8 cellular contexts compared by ENCODE assay signal in the genomic region with DNA sequence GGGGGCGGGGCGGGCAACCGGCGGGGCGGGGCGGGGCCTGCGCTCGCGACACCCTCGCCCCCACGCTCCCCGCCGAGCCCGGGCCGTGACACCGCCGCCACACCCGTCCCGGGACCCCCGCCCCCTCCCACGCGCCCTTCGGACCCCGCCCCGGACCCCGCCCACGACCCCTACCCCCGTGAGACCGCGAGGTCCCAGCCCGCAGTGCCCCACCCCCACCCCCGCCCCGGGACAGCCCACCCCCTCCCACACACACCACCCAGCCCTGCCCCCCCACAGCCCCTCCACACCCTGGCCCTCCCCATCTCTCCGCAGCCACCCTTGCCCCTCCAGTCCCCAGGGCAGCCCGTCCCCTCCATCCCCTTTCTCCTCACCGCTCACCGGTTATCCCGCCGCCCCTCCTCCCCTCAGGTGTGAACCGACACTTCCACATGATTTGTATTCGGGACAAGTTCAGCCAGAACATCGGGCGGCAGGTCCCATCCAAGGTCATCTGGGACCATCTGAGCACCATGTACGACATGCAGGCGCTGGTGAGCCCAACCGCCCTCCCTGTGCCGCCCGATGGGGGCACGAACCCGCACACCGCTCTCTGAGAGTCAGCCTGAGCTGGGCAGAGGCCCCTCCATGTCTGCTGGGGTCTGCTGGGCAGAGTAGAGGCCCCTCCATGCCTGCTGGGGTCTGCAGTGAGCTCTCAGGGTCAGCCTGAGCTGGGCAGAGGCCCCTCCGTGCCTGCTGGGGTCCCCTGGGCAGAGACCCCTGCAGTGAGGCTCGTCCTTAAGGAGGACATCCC. TPM values are rescaled to one million over a fixed set of nuclear protein-coding genes. Genes with fewer than 3 reads are reported as not detected.
DNase-seq lines count a peak whose midpoint lies in the region; ATAC-seq and TF ChIP-seq lines count a peak whose summit lies in the region.

No MANE protein-coding gene starts in this region.

- peaks cover 1% of the 10 kb centered on the region for H3K36me3 Mint-ChIP-seq in activated naive CD4-positive, alpha-beta T cell treated with anti-CD3 and anti-CD28 coated beads, Interleukin-2, amount 50 U/mL, for 24 hours

- ATAC-seq in esophagus mucosa, result no peak
- ATAC-seq in GM18873 (IDR thresholded peaks at IDR 0.05; ENCODE audit: low FRiP score, unreplicated experiment), result no peak

- H3K9me3 ChIP-seq in mesodermal cell (ENCODE audit: control insufficient read depth, low read length) (no peaks in the 10 kb centered on the region), uterus (no peaks in the 10 kb centered on the region)

- no peaks in the 10 kb centered on the region for H3K27me3 ChIP-seq in uterus

- 43 to 55% methylated on average over 18 to 28 of the region's 53 CpGs for WGBS in mesodermal cell (ENCODE audit: insufficient coverage in 2 of 2), 2 experiments

- H3K4me3 Mint-ChIP-seq in activated naive CD4-positive, alpha-beta T cell treated with anti-CD3 and anti-CD28 coated beads, Interleukin-2, amount 50 U/mL, for 24 hours, result peak overlapping the region; percentile 78

- no peak for TF ChIP-seq POLR2A in uterus (IDR thresholded peaks at IDR 0.05)

- H3K27ac Mint-ChIP-seq in activated naive CD4-positive, alpha-beta T cell treated with anti-CD3 and anti-CD28 coated beads, Interleukin-2, amount 50 U/mL, for 24 hours, result peak overlapping the region; percentile 84

- intact Hi-C loops in uterus (cut with DNase I; ENCODE audit: low total_unique reads), result no loop called here

- TF ChIP-seq CTCF in uterus (IDR thresholded peaks at IDR 0.05), result no peak

- H3K27ac ChIP-seq in caudate nucleus (ENCODE audit: low read depth, low read length) (peak overlapping the region; percentile 70), mesodermal cell (ENCODE audit: low read depth, low read length, severe bottlenecking) (no peak overlapping the region), uterus (peak overlapping the region; percentile 96 to 97)

- DNase-seq in activated naive CD4-positive, alpha-beta T cell (lab: John Stamatoyannopoulos, UW), result no peak
- DNase-seq in caudate nucleus (lab: John Stamatoyannopoulos, UW), result peak in 1 of 61 donors; percentile 76
- no peak for DNase-seq in uterus
- no peak for DNase-seq in NCI-H2081 treated with DMSO at 0.1 percent for 48 hours (lab: John Stamatoyannopoulos, UW)

- H3K9me3 Mint-ChIP-seq in activated naive CD4-positive, alpha-beta T cell treated with anti-CD3 and anti-CD28 coated beads, Interleukin-2, amount 50 U/mL, for 24 hours, result no peaks in the 10 kb centered on the region

- H3K36me3 ChIP-seq in mesodermal cell (ENCODE audit: control insufficient read depth, insufficient read depth, low read length) (peaks cover 42% of the 10 kb centered on the region), uterus (no peaks in the 10 kb centered on the region)

- H3K4me3 ChIP-seq in mesodermal cell (ENCODE audit: extremely low read depth, insufficient read depth, low read length, poor library complexity, severe bottlenecking) (peak overlapping the region; percentile 42), uterus (peak overlapping the region; percentile 54 to 76)

- no peaks in the 10 kb centered on the region for H3K27me3 Mint-ChIP-seq in activated naive CD4-positive, alpha-beta T cell treated with anti-CD3 and anti-CD28 coated beads, Interleukin-2, amount 50 U/mL, for 24 hours

- peaks cover 21% of the 10 kb centered on the region for H3K4me1 ChIP-seq in mesodermal cell (ENCODE audit: control insufficient read depth, insufficient read depth, low read length, poor library complexity, severe bottlenecking)
- peaks cover 0 to 10% of the 10 kb centered on the region in 2 donors for H3K4me1 ChIP-seq in uterus

- H3K4me1 Mint-ChIP-seq in activated naive CD4-positive, alpha-beta T cell treated with anti-CD3 and anti-CD28 coated beads, Interleukin-2, amount 50 U/mL, for 24 hours, result peaks cover 34% of the 10 kb centered on the region

RNA-seq across cellular contexts. Expression of a gene that starts 0.6 kb away (rescaled TPM):
- polyA plus RNA-seq in mesodermal cell (2013, experiment 1 of 2), result 21.0 TPM
- 20.1 TPM for polyA plus RNA-seq in mesodermal cell (2013, experiment 2 of 2)
- total RNA-seq in uterus, result 10 to 100 TPM in 2 of 4 donors, 1 to 10 TPM in 2; 2.6 to 19.1 (median 10.3) TPM
- 5.2 TPM for total RNA-seq in esophagus mucosa

RNA-seq across cellular contexts. Expression of a gene that starts 7.7 kb away (rescaled TPM):
- 34.8 TPM for polyA plus RNA-seq in mesodermal cell (2013, experiment 1 of 2)
- polyA plus RNA-seq in mesodermal cell (2013, experiment 2 of 2), result 25.2 TPM
- 10 to 100 TPM; 16.5 to 48.7 (median 31.2) TPM for total RNA-seq in uterus
- total RNA-seq in esophagus mucosa, result 16.0 TPM

RNA-seq across cellular contexts. Expression of a gene that starts 20.0 kb away (rescaled TPM):
- 118 TPM for polyA plus RNA-seq in mesodermal cell (2013, experiment 1 of 2)
- 97.0 TPM for polyA plus RNA-seq in mesodermal cell (2013, experiment 2 of 2)
- 10 to 100 TPM in 2 of 4 donors, 1 to 10 TPM in 1, under 1 TPM in 1; 0.59 to 75.4 (median 16.3) TPM for total RNA-seq in uterus
- 1.5 TPM for total RNA-seq in esophagus mucosa
